21 cellular contexts compared by ENCODE assay signal in the genomic region with DNA sequence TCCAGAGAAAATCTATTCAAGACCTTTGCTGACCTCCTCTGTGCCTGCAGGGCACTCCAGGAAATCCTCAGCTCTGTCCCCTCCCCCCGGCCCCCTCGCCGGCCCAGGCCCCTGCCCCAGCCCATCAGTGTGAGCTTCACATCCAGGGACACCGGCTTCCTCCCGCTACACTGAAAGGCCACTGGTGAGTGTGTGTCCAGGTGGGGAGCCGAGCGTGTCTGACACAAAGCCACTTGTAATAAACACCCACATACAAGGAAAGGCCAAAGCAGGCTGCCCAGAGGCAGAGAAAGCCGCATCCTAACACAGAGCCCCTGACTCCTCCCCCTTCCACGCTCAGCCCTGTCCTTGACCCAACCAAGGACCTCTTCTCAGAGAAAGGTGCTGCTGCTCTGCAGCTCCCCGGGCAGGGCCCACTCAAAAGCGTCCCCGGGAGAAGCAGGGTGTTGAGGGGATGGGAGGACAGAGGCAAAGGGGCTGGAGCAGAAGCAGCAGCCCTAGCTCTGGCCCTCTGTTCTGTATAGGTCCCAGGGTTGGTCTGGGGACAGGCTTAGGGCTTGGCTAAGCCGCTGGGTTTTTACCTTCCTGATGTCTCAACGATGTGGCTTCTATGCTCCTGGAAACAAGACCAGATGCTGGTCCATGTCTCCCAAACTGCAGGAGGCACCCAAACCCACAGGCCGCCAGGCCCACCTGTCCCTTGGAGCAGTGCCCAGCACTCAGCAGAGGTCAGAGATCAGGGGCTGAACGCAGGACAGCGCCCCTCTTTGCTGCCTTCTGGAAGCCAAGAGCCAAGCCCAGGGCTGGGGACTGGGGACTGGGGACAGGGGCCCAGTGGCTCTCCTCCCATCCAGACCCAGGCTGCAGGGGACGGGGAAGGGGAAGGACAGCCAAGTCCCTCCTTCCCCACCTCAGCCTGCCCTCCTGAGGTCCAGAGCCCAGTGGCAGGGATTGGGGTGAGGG. TPM values are rescaled to one million over a fixed set of nuclear protein-coding genes. Genes with fewer than 3 reads are reported as not detected.
DNase-seq lines count a peak whose midpoint lies in the region; ATAC-seq and TF ChIP-seq lines count a peak whose summit lies in the region.
"Had no signal": no experiment of that assay in that cellular context is flagged by ENCODE, and none has a peak within 500 bp of the region (broad histone marks: within the 10 kb centered on the region; RNA-seq: fewer than 3 reads in every experiment).

No MANE protein-coding gene starts in this region.

- H3K9me3 ChIP-seq in HUES48 (ENCODE audit: control insufficient read depth, insufficient read depth, low read length) (no peaks in the 10 kb centered on the region), psoas muscle (no peaks in the 10 kb centered on the region)
- H3K9me3 ChIP-seq: upper lobe of right lung had no signal

- H3K9ac ChIP-seq in HUES48 (ENCODE audit: low read depth, low read length) = no peak overlapping the region

- H3K36me3 Mint-ChIP-seq in activated CD4-positive, alpha-beta T cell treated with anti-CD3 and anti-CD28 coated beads, Interleukin-2, amount 10 ng/mL, durations not matched to agents 7 days and 5 days (ENCODE audit: low read depth) = peaks cover 3% of the 10 kb centered on the region
- H3K36me3 Mint-ChIP-seq: activated naive CD8-positive, alpha-beta T cell; naive B cell had no signal

- H3K4me3 ChIP-seq in HUES48 (ENCODE audit: low read depth, low read length) = no peak overlapping the region
- no peak overlapping the region for H3K4me3 ChIP-seq in psoas muscle
- H3K4me3 ChIP-seq: upper lobe of right lung had no signal

- TF ChIP-seq CTCF in VCaP (conservative IDR thresholded peaks at IDR 0.05) = no peak
- TF ChIP-seq CTCF in psoas muscle (IDR thresholded peaks at IDR 0.05) = no peak

- CTCF ChIA-PET in activated CD4-positive, alpha-beta T cell treated with anti-CD3 and anti-CD28 coated beads, Interleukin-2, amount 10 ng/mL, durations not matched to agents 7 days and 5 days (lab: Charles Lee) = interaction anchor here (0.7 to 7.2 kb wide), 4 partner anchors 22 to 38 kb away, joined by 3 to 131 read pairs (median 4); no protein-coding TSS in a partner anchor

- peaks cover 27% of the 10 kb centered on the region for H3K4me1 Mint-ChIP-seq in activated CD4-positive, alpha-beta T cell treated with anti-CD3 and anti-CD28 coated beads, Interleukin-2, amount 10 ng/mL, durations not matched to agents 7 days and 5 days

- H3K27me3 ChIP-seq in HUES48 (ENCODE audit: control insufficient read depth, insufficient read depth, low read length) = no peaks in the 10 kb centered on the region
- no peaks in the 10 kb centered on the region for H3K27me3 ChIP-seq in psoas muscle (ENCODE audit: insufficient read depth in 3 of 3, low read length in 2 of 3)
- H3K27me3 ChIP-seq: upper lobe of right lung had no signal

- H3K4me1 ChIP-seq in HUES48 (ENCODE audit: control insufficient read depth, insufficient read depth, low read length) = no peaks in the 10 kb centered on the region
- H3K4me1 ChIP-seq in psoas muscle = peaks cover 57% of the 10 kb centered on the region

- H3K27ac Mint-ChIP-seq in activated CD4-positive, alpha-beta T cell treated with anti-CD3 and anti-CD28 coated beads, Interleukin-2, amount 10 ng/mL, durations not matched to agents 7 days and 5 days = no peak overlapping the region
- H3K27ac Mint-ChIP-seq: activated T-cell treated with anti-CD3 and anti-CD28 coated beads, Interleukin-2, amount 50 U/mL, for 72 hours; naive B cell; progenitor cell of endocrine pancreas; stimulated activated naive CD8-positive, alpha-beta T cell treated with anti-CD3 and anti-CD28 coated beads, Interleukin-15, Interleukin-2, amounts not matched to agents 100 ng/mL and 50 ng/mL, for 24 hours had no signal

- peak overlapping the region; percentile 18 for H3K27ac ChIP-seq in HUES48 (ENCODE audit: low read depth, low read length)
- peak overlapping the region; percentile 83 for H3K27ac ChIP-seq in VCaP
- H3K27ac ChIP-seq in psoas muscle = peak overlapping the region; percentile 60
- H3K27ac ChIP-seq: upper lobe of right lung had no signal

- no peaks in the 10 kb centered on the region for H3K9me3 Mint-ChIP-seq in activated CD4-positive, alpha-beta T cell treated with anti-CD3 and anti-CD28 coated beads, Interleukin-2, amount 10 ng/mL, durations not matched to agents 7 days and 5 days
- H3K9me3 Mint-ChIP-seq: activated T-cell treated with anti-CD3 and anti-CD28 coated beads, Interleukin-2, amount 50 U/mL, for 72 hours; naive B cell; stimulated activated naive CD8-positive, alpha-beta T cell treated with anti-CD3 and anti-CD28 coated beads, Interleukin-15, Interleukin-2, amounts not matched to agents 100 ng/mL and 50 ng/mL, for 24 hours had no signal

- intact Hi-C loops in left colon (cut with DNase I, micrococcal nuclease) = no loop called here
- intact Hi-C loops in psoas muscle (cut with DNase I) = no loop called here

- peak; percentile 0 for ATAC-seq in left colon
- ATAC-seq in psoas muscle = no peak
- no peak for ATAC-seq in GM18861 (IDR thresholded peaks at IDR 0.05; ENCODE audit: unreplicated experiment)
- ATAC-seq: activated CD4-positive, CD25-positive, alpha-beta regulatory T cell treated with anti-CD3 and anti-CD28 coated beads, Interleukin-2, amount 50 U/mL, for 24 hours; activated T-cell treated with anti-CD3 and anti-CD28 coated beads, Interleukin-2, amount 50 U/mL, for 72 hours; upper lobe of right lung had no signal

- H3K4me3 Mint-ChIP-seq in activated CD4-positive, alpha-beta T cell treated with anti-CD3 and anti-CD28 coated beads, Interleukin-2, amount 10 ng/mL, durations not matched to agents 7 days and 5 days = no peak overlapping the region
- H3K4me3 Mint-ChIP-seq: activated naive CD8-positive, alpha-beta T cell; activated T-cell treated with anti-CD3 and anti-CD28 coated beads, Interleukin-2, amount 50 U/mL, for 72 hours; stimulated activated naive CD8-positive, alpha-beta T cell treated with anti-CD3 and anti-CD28 coated beads, Interleukin-15, Interleukin-2, amounts not matched to agents 100 ng/mL and 50 ng/mL, for 24 hours had no signal

- 64 to 70% (median 69%) methylated on average over 18 of the region's 18 CpGs for WGBS in psoas muscle, 3 donors

- no peak for DNase-seq in left colon
- DNase-seq in psoas muscle = no peak
- DNase-seq in central memory CD4-positive, alpha-beta T cell = no peak
- no peak for DNase-seq in pons (ENCODE audit: low spot score)
- no peak for DNase-seq in activated CD4-positive, alpha-beta T cell treated with anti-CD3 and anti-CD28 coated beads, Interleukin-2, amount 10 ng/mL, durations not matched to agents 7 days and 5 days
- DNase-seq: activated CD8-positive, alpha-beta memory T cell treated with anti-CD3 and anti-CD28 coated beads for 24 hours; activated T-cell treated with anti-CD3 and anti-CD28 coated beads, Interleukin-2, amount 50 U/mL, for 72 hours; H7; naive B cell; NCI-H1092 treated with DMSO at 0.1 percent for 48 hours; NCI-H2029 treated with DMSO at 0.1 percent for 48 hours; NCI-H345; T-helper 9 cell; upper lobe of right lung had no signal

- POLR2A ChIA-PET in activated CD4-positive, alpha-beta T cell treated with anti-CD3 and anti-CD28 coated beads, Interleukin-2, amount 10 ng/mL, durations not matched to agents 7 days and 5 days (lab: Charles Lee) = interaction anchor here (0.7 kb wide), 1 partner anchor 483 kb away, joined by 3 read pairs; no protein-coding TSS in a partner anchor

- no peaks in the 10 kb centered on the region for H3K27me3 Mint-ChIP-seq in activated CD4-positive, alpha-beta T cell treated with anti-CD3 and anti-CD28 coated beads, Interleukin-2, amount 10 ng/mL, durations not matched to agents 7 days and 5 days
- H3K27me3 Mint-ChIP-seq: activated naive CD8-positive, alpha-beta T cell; naive B cell; progenitor cell of endocrine pancreas; stimulated activated naive CD8-positive, alpha-beta T cell treated with anti-CD3 and anti-CD28 coated beads, Interleukin-15, Interleukin-2, amounts not matched to agents 100 ng/mL and 50 ng/mL, for 24 hours had no signal

- H3K36me3 ChIP-seq in HUES48 (ENCODE audit: control insufficient read depth, insufficient read depth, low read length) (peaks cover 27% of the 10 kb centered on the region), psoas muscle (ENCODE audit: insufficient read depth in 1 of 2, low read depth in 1 of 2) (peaks cover 0 to 36% of the 10 kb centered on the region in 2 donors)

RNA-seq across cellular contexts. Expression of a gene that starts 15.3 kb away (rescaled TPM):
- 10 to 100 TPM; 22.3 to 25.6 TPM for total RNA-seq in left colon
- 10 to 100 TPM in 1 of 4 donors, 1 to 10 TPM in 3; 6.6 to 11.7 (median 8.0) TPM for total RNA-seq in psoas muscle
- polyA plus RNA-seq in psoas muscle = 1 to 10 TPM; 2.5 to 9.2 (median 4.3) TPM
- 10 to 100 TPM; 24.2 to 31.1 TPM for total RNA-seq in activated CD4-positive, alpha-beta T cell treated with anti-CD3 and anti-CD28 coated beads, Interleukin-2, amount 10 ng/mL, durations not matched to agents 7 days and 5 days

RNA-seq across cellular contexts. Expression of a gene that starts 48.2 kb away (rescaled TPM):
- total RNA-seq in left colon = 10 to 100 TPM; 29.6 to 35.3 TPM
- total RNA-seq in psoas muscle = 10 to 100 TPM; 12.1 to 25.6 (median 18.6) TPM
- 10 to 100 TPM in 1 of 3 donors, 1 to 10 TPM in 2; 9.6 to 13.5 (median 9.6) TPM for polyA plus RNA-seq in psoas muscle
- 10 to 100 TPM; 58.3 to 61.6 TPM for total RNA-seq in activated CD4-positive, alpha-beta T cell treated with anti-CD3 and anti-CD28 coated beads, Interleukin-2, amount 10 ng/mL, durations not matched to agents 7 days and 5 days

RNA-seq across cellular contexts. Expression of a gene that starts 49.3 kb away (rescaled TPM):
- total RNA-seq in left colon (10 to 100 TPM; 11.8 to 16.4 TPM), psoas muscle (10 to 100 TPM; 36.6 to 64.2 (median 54.7) TPM)
- 10 to 100 TPM; 31.0 to 63.4 (median 50.9) TPM for polyA plus RNA-seq in psoas muscle
- 10 to 100 TPM; 27.2 to 27.4 TPM for total RNA-seq in activated CD4-positive, alpha-beta T cell treated with anti-CD3 and anti-CD28 coated beads, Interleukin-2, amount 10 ng/mL, durations not matched to agents 7 days and 5 days

Comparison
In these comparisons a context has a peak if more than half of its experiments do, and no peak if none do; other contexts are left out.
1. H3K27ac ChIP-seq: peak in every context shown above with its lines; median percentile 83 in VCaP; 60 in psoas muscle; 18 in HUES48.